1 cellular context compared by ENCODE assay signal in genomic region chr19:53868892-53869804, GRCh38.
TF ChIP-seq lines count a peak whose summit lies in the region.

No MANE protein-coding gene starts in this region.

TF ChIP-seq in K562, 482 proteins besides CTCF, POLR2A, EP300 and RAD21 (continued from another document and continues in another):
- TF ChIP-seq ZNF354B (CRISPR knock-in tag; IDR thresholded peaks at IDR 0.05), result no peak
- no peak for TF ChIP-seq KLF10 (CRISPR knock-in tag; IDR thresholded peaks at IDR 0.05)
- TF ChIP-seq ZFX (CRISPR knock-in tag; IDR thresholded peaks at IDR 0.05), result peak; percentile 76
- no peak for TF ChIP-seq GATA2 (CRISPR knock-in tag; IDR thresholded peaks at IDR 0.05)
- TF ChIP-seq BCOR (IDR thresholded peaks at IDR 0.05), result no peak
- no peak for TF ChIP-seq ERF (CRISPR knock-in tag; IDR thresholded peaks at IDR 0.05)
- no peak for TF ChIP-seq ZNF79 (CRISPR knock-in tag; IDR thresholded peaks at IDR 0.05; ENCODE audit: low read depth)
- TF ChIP-seq VEZF1 (CRISPR knock-in tag; IDR thresholded peaks at IDR 0.05), result peak; percentile 96
- TF ChIP-seq LCOR (CRISPR knock-in tag; IDR thresholded peaks at IDR 0.05), result no peak
- TF ChIP-seq CBX1 (IDR thresholded peaks at IDR 0.05; ENCODE audit: low read depth), result peak; percentile 66; the same call in 1 of the 2 replicates
- peak; percentile 63; the same call in 1 of the 2 replicates for TF ChIP-seq TGIF2 (CRISPR knock-in tag; IDR thresholded peaks at IDR 0.05)
- no peak for TF ChIP-seq DLX4 (CRISPR knock-in tag; IDR thresholded peaks at IDR 0.05)
- no peak for TF ChIP-seq HEY1 (CRISPR knock-in tag; IDR thresholded peaks at IDR 0.05; ENCODE audit: borderline replicate concordance)
- no peak for TF ChIP-seq AFF1 (IDR thresholded peaks at IDR 0.05; ENCODE audit: low read depth in 1 of 2, partially characterized antibody in 2 of 2)
- TF ChIP-seq E2F3 (CRISPR knock-in tag; IDR thresholded peaks at IDR 0.05), result 0 out of 2 replicates have a peak, but pooled peaks have one; percentile 33
- peak; percentile 36; the same call in 1 of the 2 replicates for TF ChIP-seq XRCC5 (IDR thresholded peaks at IDR 0.05; ENCODE audit: low read depth, low read length)
- TF ChIP-seq ZNF717 (CRISPR knock-in tag; IDR thresholded peaks at IDR 0.05), result no peak
- TF ChIP-seq GABPA (tag; conservative IDR thresholded peaks at IDR 0.05; ENCODE audit: low read depth), result peak; percentile 83
- TF ChIP-seq PTRF (tag; IDR thresholded peaks at IDR 0.05), result no peak
- TF ChIP-seq NCOA2 (IDR thresholded peaks at IDR 0.05; ENCODE audit: partially characterized antibody in 2 of 2), result no peak
- TF ChIP-seq RUNX1 (IDR thresholded peaks at IDR 0.05; ENCODE audit: low read depth), result no peak
- peak; percentile 29; the same call in 1 of the 2 replicates for TF ChIP-seq ZEB2 (IDR thresholded peaks at IDR 0.05)
- TF ChIP-seq SREBF1 (IDR thresholded peaks at IDR 0.05; ENCODE audit: borderline replicate concordance, low read depth, low read length), result no peak
- peak; percentile 77 for TF ChIP-seq ETV1 (tag; conservative IDR thresholded peaks at IDR 0.05; ENCODE audit: low read depth)
- peak; percentile 38; the same call in 1 of the 2 replicates for TF ChIP-seq PKNOX1 (IDR thresholded peaks at IDR 0.05)
- no peak for TF ChIP-seq NCOA1 (IDR thresholded peaks at IDR 0.05; ENCODE audit: low read depth)
- TF ChIP-seq ZNF318 (IDR thresholded peaks at IDR 0.05; ENCODE audit: borderline replicate concordance in 1 of 2, low read depth in 1 of 2), result no peak
- no peak for TF ChIP-seq CTCFL (IDR thresholded peaks at IDR 0.05; ENCODE audit: borderline replicate concordance, insufficient read depth, low read depth, low read length, poor library complexity, severe bottlenecking)
- TF ChIP-seq KAT2B (IDR thresholded peaks at IDR 0.05; ENCODE audit: low read depth, low read length), result no peak
- TF ChIP-seq CEBPG (CRISPR knock-in tag; IDR thresholded peaks at IDR 0.05), result no peak
- TF ChIP-seq CEBPG (tag; conservative IDR thresholded peaks at IDR 0.05 in 1 of 2, IDR thresholded peaks at IDR 0.05 in 1 of 2), result no peak
- TF ChIP-seq GMEB1 (CRISPR knock-in tag; IDR thresholded peaks at IDR 0.05), result peak; percentile 78
- no peak for TF ChIP-seq SP2 (IDR thresholded peaks at IDR 0.05; ENCODE audit: extremely low read depth, low read depth, low read length, poor library complexity, severe bottlenecking)
- no peak for TF ChIP-seq FOS (IDR thresholded peaks at IDR 0.05; ENCODE audit: extremely low read depth, insufficient read length)
- TF ChIP-seq POLR2AphosphoS5 (IDR thresholded peaks at IDR 0.05; ENCODE audit: control insufficient read depth, insufficient read depth, low read depth, low read length), result peak; percentile 74
- no peak; the same call in 1 of the 2 replicates for TF ChIP-seq ZBTB12 (CRISPR knock-in tag; IDR thresholded peaks at IDR 0.05)
- no peak for TF ChIP-seq RBM25 (IDR thresholded peaks at IDR 0.05; ENCODE audit: low read depth, low read length, severe bottlenecking)
- no peak for TF ChIP-seq BDP1 (IDR thresholded peaks at IDR 0.05; ENCODE audit: insufficient read depth, insufficient read length)
- TF ChIP-seq ELF2 (CRISPR knock-in tag; IDR thresholded peaks at IDR 0.05), result no peak
- TF ChIP-seq ZNF695 (CRISPR knock-in tag; IDR thresholded peaks at IDR 0.05), result no peak
- TF ChIP-seq SMAD2 (IDR thresholded peaks at IDR 0.05; ENCODE audit: low read depth, low read length), result no peak
- TF ChIP-seq ZNF431 (CRISPR knock-in tag; IDR thresholded peaks at IDR 0.05), result 0 out of 2 replicates have a peak, but pooled peaks have one; percentile 59
- no peak for TF ChIP-seq ZNF551 (CRISPR knock-in tag; IDR thresholded peaks at IDR 0.05)
